Comparison of ENCODE assay signal across 8 cellular contexts in genomic region chr9:34612788-34613390, GRCh38. TPM values are rescaled to one million over a fixed set of nuclear protein-coding genes. Genes with fewer than 3 reads are reported as not detected.
DNase-seq lines count a peak whose midpoint lies in the region; ATAC-seq and TF ChIP-seq lines count a peak whose summit lies in the region.

No MANE protein-coding gene starts in this region.

- WGBS in adrenal gland, 4 donors = 1 to 3% (median 2%) methylated on average over 13 to 15 of the region's 15 CpGs

- ATAC-seq in GM18868 (IDR thresholded peaks at IDR 0.05; ENCODE audit: unreplicated experiment) (peak; percentile 38), left cardiac atrium (peak; percentile 72 to 78)

- peaks cover 0 to 40% of the 10 kb centered on the region in 2 donors for H3K36me3 ChIP-seq in adrenal gland (replicated peaks in 1 of 2)
- peaks cover 0 to 35% of the 10 kb centered on the region in 2 donors for H3K36me3 ChIP-seq in vagina

- H3K4me1 ChIP-seq in adrenal gland (replicated peaks in 1 of 2) = peaks cover 6 to 15% of the 10 kb centered on the region in 2 donors
- peaks cover 23% of the 10 kb centered on the region for H3K4me1 ChIP-seq in vagina

- DNase-seq in ACHN = peak; percentile 81
- DNase-seq in NAMALWA (ENCODE audit: low spot score) = peak; percentile 89
- DNase-seq in SW 1271 (lab: John Stamatoyannopoulos, UW) = peak; percentile 13 to 57
- peak; percentile 67 to 88 (median 81) for DNase-seq in adrenal gland
- DNase-seq in left cardiac atrium = peak; percentile 84
- DNase-seq in pons (ENCODE audit: low spot score) = peak; percentile 90
- no peak for DNase-seq in vagina (ENCODE audit: extremely low spot score in 2 of 2)

- peak; percentile 71 to 84 (median 78) for TF ChIP-seq CTCF in adrenal gland (IDR thresholded peaks at IDR 0.05)
- peak; percentile 58 to 88 (median 69) for TF ChIP-seq CTCF in vagina (IDR thresholded peaks at IDR 0.05)

- no peaks in the 10 kb centered on the region for H3K27me3 ChIP-seq in adrenal gland
- no peaks in the 10 kb centered on the region for H3K27me3 ChIP-seq in vagina

- in situ Hi-C loops in ACHN (cut with HindIII; ENCODE audit: low pct_ligation_motif_present, low pct_unique_long_range_greater_than_20kb, low sequenced_read_pairs) = no loop called here

- H3K4me3 ChIP-seq in adrenal gland = peak overlapping the region in 2 of 4 donors; percentile 72 to 82
- H3K4me3 ChIP-seq in vagina = peak overlapping the region; percentile 75 to 85

- intact Hi-C loops in adrenal gland (cut with DNase I) (no loop called here), left cardiac atrium (cut with DNase I) (loop anchor here in 1 of 2 donors (1.0 to 5.0 kb wide), 2 partner anchors 21 to 89 kb away; no protein-coding TSS in a partner anchor), vagina (cut with DNase I) (loop anchor here (2.0 kb wide), 1 partner anchor 22 kb away; no protein-coding TSS in a partner anchor)

- H3K9me3 ChIP-seq in adrenal gland (replicated peaks in 1 of 3) (no peaks in the 10 kb centered on the region), vagina (no peaks in the 10 kb centered on the region)

- TF ChIP-seq POLR2A in adrenal gland (IDR thresholded peaks at IDR 0.05) (no peak), vagina (IDR thresholded peaks at IDR 0.05) (no peak)

- H3K27ac ChIP-seq in adrenal gland = peak overlapping the region in 3 of 5 donors; percentile 68 to 87 (median 70)
- H3K27ac ChIP-seq in vagina = peak overlapping the region; percentile 94

RNA-seq across cellular contexts. Expression of gene RPP25L, which starts 1.0 kb away (rescaled TPM):
- 10 to 100 TPM; 11.3 to 40.9 (median 26.8) TPM for total RNA-seq in adrenal gland
- 10 to 100 TPM; 10.5 to 32.5 (median 28.3) TPM for polyA plus RNA-seq in adrenal gland
- 10 to 100 TPM; 20.8 to 27.8 TPM for total RNA-seq in left cardiac atrium
- total RNA-seq in vagina = 31.4 TPM

RNA-seq across cellular contexts. Expression of gene DCTN3, which starts 7.4 kb away (rescaled TPM):
- 100 to 1,000 TPM in 5 of 8 donors, 10 to 100 TPM in 3; 46.6 to 163 (median 108) TPM for total RNA-seq in adrenal gland
- 10 to 100 TPM; 51.3 to 95.8 (median 74.0) TPM for polyA plus RNA-seq in adrenal gland
- total RNA-seq in left cardiac atrium = 100 to 1,000 TPM in 1 of 2 donors, 10 to 100 TPM in 1; 93.6 to 109 TPM
- 78.6 TPM for total RNA-seq in vagina

RNA-seq across cellular contexts. Expression of gene ARID3C, which starts 16.0 kb away (rescaled TPM):
- not detected for total RNA-seq in adrenal gland
- not detected for polyA plus RNA-seq in adrenal gland
- not detected for total RNA-seq in left cardiac atrium
- not detected for total RNA-seq in vagina

RNA-seq across cellular contexts. Expression of gene CNTFR, which starts 23.4 kb away (rescaled TPM):
- total RNA-seq in adrenal gland (1 to 10 TPM; 2.2 to 9.7 (median 3.8) TPM), left cardiac atrium (10 to 100 TPM; 21.3 to 45.3 TPM), vagina (8.3 TPM)
- polyA plus RNA-seq in adrenal gland = 10 to 100 TPM in 1 of 3 donors, 1 to 10 TPM in 2; 1.1 to 15.2 (median 5.7) TPM

RNA-seq across cellular contexts. Expression of gene SIGMAR1, which starts 24.7 kb away (rescaled TPM):
- 100 to 1,000 TPM in 4 of 8 donors, 10 to 100 TPM in 4; 64.6 to 158 (median 99.9) TPM for total RNA-seq in adrenal gland
- polyA plus RNA-seq in adrenal gland = 10 to 100 TPM; 34.6 to 96.3 (median 65.9) TPM
- 10 to 100 TPM; 31.8 to 33.3 TPM for total RNA-seq in left cardiac atrium
- total RNA-seq in vagina = 79.3 TPM

Comparison
In these comparisons a context has a peak if more than half of its experiments do, and no peak if none do; other contexts are left out.
1. DNase-seq: peak in ACHN (single experiment), NAMALWA (single experiment), SW 1271 (2 of 2), adrenal gland (7 of 7), left cardiac atrium (single experiment) and pons (single experiment); none in vagina (0 of 2).